Comparison of ENCODE assay signal across 13 cellular contexts in the genomic region with DNA sequence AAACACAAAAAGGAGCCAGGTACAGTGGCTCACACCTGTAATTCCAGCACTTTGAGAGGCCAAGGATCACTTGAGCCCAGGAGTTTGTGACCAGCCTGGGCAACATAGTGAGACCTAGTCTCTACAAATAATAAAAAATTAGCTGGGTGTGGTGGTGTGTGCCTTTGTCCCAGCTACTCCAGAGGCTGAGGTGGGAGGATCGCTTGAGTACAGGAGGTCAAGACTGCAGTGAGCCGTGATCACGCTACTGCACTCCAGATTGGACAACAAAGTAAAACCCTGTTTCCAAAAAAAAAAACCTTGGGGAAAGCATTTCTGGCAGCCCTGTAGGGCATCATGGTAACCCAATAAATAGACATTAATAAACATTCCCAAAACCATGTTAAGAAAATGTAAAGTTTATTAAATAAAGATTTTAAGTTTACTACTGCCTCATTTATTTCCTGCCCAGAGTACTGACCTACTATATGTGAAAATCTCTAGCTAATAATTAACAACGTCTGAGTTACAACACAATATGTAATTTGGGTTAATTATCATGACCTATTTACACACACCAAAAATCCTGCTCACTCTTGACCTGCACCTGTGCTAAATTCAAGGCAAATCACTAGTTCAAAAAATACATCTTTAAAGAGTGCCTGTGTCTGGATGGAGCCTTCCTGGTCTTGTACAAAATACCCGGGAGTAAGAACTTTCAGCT. TPM values are rescaled to one million over a fixed set of nuclear protein-coding genes. Genes with fewer than 3 reads are reported as not detected.
DNase-seq lines count a peak whose midpoint lies in the region; ATAC-seq lines count a peak whose summit lies in the region.
"Had no signal": no experiment of that assay in that cellular context is flagged by ENCODE, and none has a peak within 500 bp of the region (broad histone marks: within the 10 kb centered on the region; RNA-seq: fewer than 3 reads in every experiment).

No MANE protein-coding gene starts in this region.

- intact Hi-C loops in left cardiac atrium (cut with DNase I): no loop called here
- intact Hi-C loops in right cardiac atrium (cut with DNase I): loop anchor here in 1 of 4 donors (10.0 kb wide), 1 partner anchor 70 kb away; no protein-coding TSS in a partner anchor

- in situ Hi-C loops in G401 (cut with HindIII; ENCODE audit: low sequenced_read_pairs): loop anchor here (25.0 kb wide), 1 partner anchor 128 kb away; no protein-coding TSS in a partner anchor

- DNase-seq in left cardiac atrium (peak; percentile 7), right cardiac atrium (no peak), epithelial cell of prostate (ENCODE audit: low read depth, low spot score) (no peak), NCI-H1105 treated with DMSO at 0.1 percent for 48 hours (lab: John Stamatoyannopoulos, UW) (no peak), NCI-H128 (lab: John Stamatoyannopoulos, UW; ENCODE audit: unreplicated experiment) (no peak), G401 (ENCODE audit: low spot score) (no peak)
- DNase-seq: activated gamma-delta T cell; AML-193; Kasumi-1; NCI-H2081; SK-N-SH; stimulated activated CD8-positive, alpha-beta memory T cell treated with anti-CD3 and anti-CD28 coated beads, Interleukin-4, amount 100 ng/mL, for 48 hours had no signal

- WGBS in right cardiac atrium: 68% methylated on average over 5 of the region's 5 CpGs

- no peaks in the 10 kb centered on the region for H3K9me3 ChIP-seq in right cardiac atrium (ENCODE audit: control insufficient read depth, low read length)
- H3K9me3 ChIP-seq: SK-N-SH had no signal

- ATAC-seq in left cardiac atrium: no peak
- no peak for ATAC-seq in right cardiac atrium

- no peak overlapping the region for H3K4me3 ChIP-seq in right cardiac atrium (ENCODE audit: low read length)
- H3K4me3 ChIP-seq: lung had no signal

- H3K27me3 ChIP-seq in right cardiac atrium (ENCODE audit: control insufficient read depth, insufficient read depth): no peaks in the 10 kb centered on the region

- no peaks in the 10 kb centered on the region for H3K4me1 ChIP-seq in right cardiac atrium (ENCODE audit: control insufficient read depth, insufficient read depth, low read length)

- no peak overlapping the region for H3K27ac ChIP-seq in right cardiac atrium (ENCODE audit: low read length)
- peak overlapping the region; percentile 12 for H3K27ac ChIP-seq in epithelial cell of prostate

RNA-seq across cellular contexts. Expression of gene EEF1G, which starts 8.4 kb away (rescaled TPM):
- 100 to 1,000 TPM; 833 to 894 TPM for total RNA-seq in left cardiac atrium
- 1,000 to 10,000 TPM in 1 of 4 donors, 100 to 1,000 TPM in 3; 807 to 1,060 (median 897) TPM for total RNA-seq in right cardiac atrium
- polyA plus RNA-seq in right cardiac atrium: 770 TPM
- total RNA-seq in G401 (2014; rRNA removed; shearing (Covaris generic)): 3,525 and 3,828 TPM in 2 replicates

RNA-seq across cellular contexts. Expression of gene AHNAK, which starts 18.6 kb away (rescaled TPM):
- total RNA-seq in left cardiac atrium: 100 to 1,000 TPM; 329 to 404 TPM
- total RNA-seq in right cardiac atrium: 100 to 1,000 TPM; 289 to 371 (median 320) TPM
- 78.1 TPM for polyA plus RNA-seq in right cardiac atrium
- total RNA-seq in G401 (2014; rRNA removed; shearing (Covaris generic)): 161 and 197 TPM in 2 replicates

RNA-seq across cellular contexts. Expression of gene TUT1, which starts 26.1 kb away (rescaled TPM):
- total RNA-seq in left cardiac atrium: 10 to 100 TPM in 1 of 2 donors, 1 to 10 TPM in 1; 9.6 to 11.5 TPM
- 10 to 100 TPM in 3 of 4 donors, 1 to 10 TPM in 1; 8.0 to 15.3 (median 11.5) TPM for total RNA-seq in right cardiac atrium
- 10.7 TPM for polyA plus RNA-seq in right cardiac atrium
- total RNA-seq in G401 (2014; rRNA removed; shearing (Covaris generic)): 16.5 and 17.6 TPM in 2 replicates

RNA-seq across cellular contexts. Expression of gene MTA2, which starts 36.4 kb away (rescaled TPM):
- total RNA-seq in left cardiac atrium (10 to 100 TPM; 38.1 to 60.6 TPM), right cardiac atrium (10 to 100 TPM; 34.8 to 47.6 (median 38.3) TPM)
- polyA plus RNA-seq in right cardiac atrium: 24.1 TPM
- total RNA-seq in G401 (2014; rRNA removed; shearing (Covaris generic)): 190 and 224 TPM in 2 replicates

RNA-seq across cellular contexts. Expression of gene EML3, which starts 47.3 kb away (rescaled TPM):
- total RNA-seq in left cardiac atrium (10 to 100 TPM; 29.1 to 46.8 TPM), right cardiac atrium (10 to 100 TPM; 23.5 to 33.3 (median 26.7) TPM)
- polyA plus RNA-seq in right cardiac atrium: 23.9 TPM
- total RNA-seq in G401 (2014; rRNA removed; shearing (Covaris generic)): 33.2 and 55.7 TPM in 2 replicates
